In genomic region chr19:1957562-1958248, GRCh38 we compare ENCODE assay signal across 16 cellular contexts. TPM values are rescaled to one million over a fixed set of nuclear protein-coding genes. Genes with fewer than 3 reads are reported as not detected.
DNase-seq lines count a peak whose midpoint lies in the region; ATAC-seq and TF ChIP-seq lines count a peak whose summit lies in the region.
"Had no signal": no experiment of that assay in that cellular context is flagged by ENCODE, and none has a peak within 500 bp of the region (broad histone marks: within the 10 kb centered on the region; RNA-seq: fewer than 3 reads in every experiment).

No MANE protein-coding gene starts in this region.

- TF ChIP-seq CTCF in neural progenitor cell (IDR thresholded peaks at IDR 0.05): no peak

- no peaks in the 10 kb centered on the region for H3F3A ChIP-seq in neural progenitor cell (ENCODE audit: low read depth)

- H3K27me3 ChIP-seq in NT2/D1 (ENCODE audit: insufficient read depth, insufficient read length) (no peaks in the 10 kb centered on the region), neural progenitor cell (no peaks in the 10 kb centered on the region), aorta (ENCODE audit: control insufficient read depth in 1 of 2, insufficient read depth in 2 of 2, low read length in 1 of 2) (no peaks in the 10 kb centered on the region)

- H3K4me1 Mint-ChIP-seq in neural progenitor cell: peaks cover 13% of the 10 kb centered on the region
- H3K4me1 Mint-ChIP-seq: CD14-positive monocyte had no signal

- intact Hi-C loops in aorta (cut with DNase I): no loop called here

- H3K9me3 ChIP-seq in NT2/D1 (ENCODE audit: insufficient read depth, low read length) (no peaks in the 10 kb centered on the region), neural progenitor cell (ENCODE audit: low read depth) (no peaks in the 10 kb centered on the region), aorta (ENCODE audit: control insufficient read depth, low read length) (no peaks in the 10 kb centered on the region)

- no peak overlapping the region for H3K4me3 ChIP-seq in NT2/D1 (ENCODE audit: insufficient read length, low read depth)
- no peak overlapping the region for H3K4me3 ChIP-seq in neural progenitor cell
- no peak overlapping the region for H3K4me3 ChIP-seq in aorta (ENCODE audit: low read length in 2 of 2)

- ATAC-seq in aorta (ENCODE audit: low FRiP score): no peak

- H3K27ac ChIP-seq in cingulate gyrus (ENCODE audit: low read depth, low read length) (peak overlapping the region; percentile 54), neural progenitor cell (no peak overlapping the region), temporal lobe (ENCODE audit: low read depth, low read length) (peak overlapping the region; percentile 70), aorta (ENCODE audit: low read depth in 1 of 2, low read length in 2 of 2) (no peak overlapping the region)
- H3K27ac ChIP-seq: RWPE1 had no signal

- 83 to 86% methylated on average over 38 to 40 of the region's 40 CpGs for WGBS in aorta, 2 donors

- no peak for DNase-seq in NT2/D1 (ENCODE audit: low read depth, low spot score)
- no peak for DNase-seq in neural progenitor cell (ENCODE audit: low spot score)
- no peak for DNase-seq in aorta
- no peak for DNase-seq in kidney glomerular epithelial cell (lab: John Stamatoyannopoulos, UW)
- no peak for DNase-seq in effector CD4-positive, alpha-beta T cell
- DNase-seq: ACHN, DMS79 treated with DMSO at 0.1 percent for 48 hours, IMR-90, Karpas-422, NCI-H1436, NCI-H1930, NCI-H446 had no signal

- H3K4me1 ChIP-seq in NT2/D1 (ENCODE audit: insufficient read depth, insufficient read length): peaks cover 13% of the 10 kb centered on the region
- peaks cover 12% of the 10 kb centered on the region for H3K4me1 ChIP-seq in neural progenitor cell
- H3K4me1 ChIP-seq in aorta (ENCODE audit: control insufficient read depth in 1 of 2, insufficient read depth in 2 of 2, low read length in 2 of 2): no peaks in the 10 kb centered on the region

- no peaks in the 10 kb centered on the region for H3K36me3 Mint-ChIP-seq in neural progenitor cell

- H2AFZ ChIP-seq in neural progenitor cell (replicated peaks): no peak overlapping the region

- H3K36me3 ChIP-seq in NT2/D1 (ENCODE audit: insufficient read depth, insufficient read length, low read length) (peaks cover 62% of the 10 kb centered on the region), neural progenitor cell (no peaks in the 10 kb centered on the region), aorta (ENCODE audit: control insufficient read depth in 1 of 2, insufficient read depth in 2 of 2, low read length in 1 of 2) (no peaks in the 10 kb centered on the region)

- H3K4me2 ChIP-seq in neural progenitor cell: no peak overlapping the region

- peaks cover 92% of the 10 kb centered on the region for H3K79me2 ChIP-seq in neural progenitor cell (ENCODE audit: low read depth)

- H3K4me3 Mint-ChIP-seq in neural progenitor cell: no peak overlapping the region
- H3K4me3 Mint-ChIP-seq: CD14-positive monocyte had no signal

- no peaks in the 10 kb centered on the region for H3K9me3 Mint-ChIP-seq in neural progenitor cell
- H3K9me3 Mint-ChIP-seq: CD14-positive monocyte had no signal

- H3K9ac ChIP-seq in NT2/D1 (ENCODE audit: insufficient read length, low read depth) (peak overlapping the region; percentile 8), neural progenitor cell (peak overlapping the region; percentile 37)

- no peak overlapping the region for H3K27ac Mint-ChIP-seq in neural progenitor cell
- H3K27ac Mint-ChIP-seq: CD14-positive monocyte had no signal

- H4K20me1 ChIP-seq in neural progenitor cell (ENCODE audit: low read depth): peaks cover 91% of the 10 kb centered on the region

- H3K27me3 Mint-ChIP-seq in neural progenitor cell (ENCODE audit: insufficient read depth, low read depth): no peaks in the 10 kb centered on the region

RNA-seq across cellular contexts. Expression of gene CSNK1G2, which starts 16.7 kb away (rescaled TPM):
- 49.6 and 161 TPM in 2 replicates for total RNA-seq in neural progenitor cell (ENCODE audit: low replicate concordance)
- 30.2 TPM for total RNA-seq in temporal lobe
- 10 to 100 TPM; 41.0 to 51.7 TPM for total RNA-seq in aorta
- 10 to 100 TPM; 51.1 to 59.8 TPM for polyA plus RNA-seq in aorta

RNA-seq across cellular contexts. Expression of gene ADAT3, which starts 52.5 kb away (rescaled TPM):
- total RNA-seq in neural progenitor cell (ENCODE audit: low replicate concordance) (2.4 and 6.5 TPM in 2 replicates), temporal lobe (0.74 TPM), aorta (1 to 10 TPM; 3.3 to 5.5 TPM)
- polyA plus RNA-seq in aorta: 1 to 10 TPM; 1.5 to 5.6 TPM

RNA-seq across cellular contexts. Expression of gene SCAMP4, which starts 52.5 kb away (rescaled TPM):
- 11.5 and 67.6 TPM in 2 replicates for total RNA-seq in neural progenitor cell (ENCODE audit: low replicate concordance)
- 22.1 TPM for total RNA-seq in temporal lobe
- total RNA-seq in aorta: 10 to 100 TPM; 38.8 to 49.6 TPM
- 10 to 100 TPM; 10.1 to 19.1 TPM for polyA plus RNA-seq in aorta

RNA-seq across cellular contexts. Expression of gene BTBD2, which starts 57.8 kb away (rescaled TPM):
- total RNA-seq in neural progenitor cell (ENCODE audit: low replicate concordance) (48.8 and 148 TPM in 2 replicates), temporal lobe (56.5 TPM), aorta (10 to 100 TPM; 46.2 to 62.7 TPM)
- 10 to 100 TPM; 27.5 to 56.7 TPM for polyA plus RNA-seq in aorta

Comparison
In these comparisons a context has a peak if more than half of its experiments do, and no peak if none do; other contexts are left out.
1. H3K27ac ChIP-seq: peak in cingulate gyrus (single experiment) and temporal lobe (single experiment); none in neural progenitor cell (single experiment) and aorta (0 of 2).